ENCODE assay signal across 1 cellular context in genomic region chr6:97322811-97323210, GRCh38.
TF ChIP-seq lines count a peak whose summit lies in the region.

No MANE protein-coding gene starts in this region.

TF ChIP-seq in SK-N-SH treated with all-trans-retinoic acid at 6 μM for 48 hours, 23 proteins besides CTCF, POLR2A, EP300 and RAD21 (continued from another document):
- TF ChIP-seq CSRNP3 (CRISPR knock-in tag; IDR thresholded peaks at IDR 0.05): no peak
- no peak for TF ChIP-seq CSDC2 (CRISPR knock-in tag; IDR thresholded peaks at IDR 0.05)
- no peak for TF ChIP-seq ZC3H10 (CRISPR knock-in tag; IDR thresholded peaks at IDR 0.05)
- TF ChIP-seq ZNF8 (CRISPR knock-in tag; IDR thresholded peaks at IDR 0.05): no peak
- no peak for TF ChIP-seq ZFP3 (CRISPR knock-in tag; IDR thresholded peaks at IDR 0.05)
- TF ChIP-seq ZFP30 (CRISPR knock-in tag; IDR thresholded peaks at IDR 0.05): no peak
- no peak for TF ChIP-seq CREB5 (CRISPR knock-in tag; IDR thresholded peaks at IDR 0.05; ENCODE audit: low read depth)
- TF ChIP-seq BACH2 (CRISPR knock-in tag; IDR thresholded peaks at IDR 0.05; ENCODE audit: borderline replicate concordance): no peak
